Comparison of ENCODE assay signal across 31 cellular contexts in the genomic region with DNA sequence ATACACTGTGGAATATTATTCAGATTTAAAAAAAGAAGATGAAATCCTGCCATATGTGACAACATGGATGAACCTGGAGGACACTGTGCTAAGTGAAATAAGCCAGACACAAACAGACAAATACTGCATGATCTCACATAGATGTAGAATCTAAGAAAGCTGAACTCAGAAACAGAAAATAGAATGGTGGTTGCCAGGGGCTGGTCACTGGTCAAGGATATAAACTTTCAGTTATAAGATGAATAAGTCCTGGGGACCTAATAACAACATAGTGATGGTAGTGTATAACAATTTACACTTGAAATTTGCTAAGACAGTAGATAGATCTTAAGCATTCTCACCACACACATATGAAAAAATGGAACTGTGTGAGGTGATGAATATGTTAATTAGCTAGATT.
"Had no signal": no experiment of that assay in that cellular context is flagged by ENCODE, and none has a peak within 500 bp of the region (broad histone marks: within the 10 kb centered on the region; RNA-seq: fewer than 3 reads in every experiment).

No MANE protein-coding gene starts in this region.

- H3K4me3 Mint-ChIP-seq: activated B cell treated with CpG ODN at 0.5 μM for 24 hours; activated CD4-positive, alpha-beta T cell treated with anti-CD3 and anti-CD28 coated beads, Interleukin-2, amount 10 ng/mL, durations not matched to agents 24 days and 14 days; activated CD8-positive, alpha-beta memory T cell treated with anti-CD3 and anti-CD28 coated beads, Interleukin-2, amount 10 ng/mL, durations not matched to agents 7 days and 5 days; activated naive CD8-positive, alpha-beta T cell treated with anti-CD3 and anti-CD28 coated beads, Interleukin-2, amount 50 U/mL, for 24 hours; activated T-cell treated with anti-CD3 and anti-CD28 coated beads, Interleukin-2, amount 50 U/mL, for 24 hours; T-cell had no signal

- DNase-seq: activated B cell treated with CpG ODN at 0.5 μM for 24 hours; activated CD4-positive, alpha-beta T cell treated with anti-CD3 and anti-CD28 coated beads for 1 hour; activated CD4-positive, alpha-beta T cell treated with anti-CD3 and anti-CD28 coated beads, Interleukin-2, amount 10 ng/mL, durations not matched to agents 24 days and 14 days; activated CD4-positive, alpha-beta T cell treated with anti-CD3 and anti-CD28 coated beads, Interleukin-2, amount 50 U/mL, for 48 hours; activated CD8-positive, alpha-beta memory T cell treated with anti-CD3 and anti-CD28 coated beads, Interleukin-2, amount 10 ng/mL, durations not matched to agents 7 days and 5 days; activated effector memory CD4-positive, alpha-beta T cell treated with anti-CD3 and anti-CD28 coated beads, Interleukin-2, amount 50 U/mL, for 16 hours; activated naive CD4-positive, alpha-beta T cell treated with Interleukin-2 at 50 U/mL for 16 hours; activated naive CD8-positive, alpha-beta T cell treated with anti-CD3 and anti-CD28 coated beads, Interleukin-2, amount 50 U/mL, for 24 hours; activated T-cell treated with anti-CD3 and anti-CD28 coated beads, Interleukin-2, amount 50 U/mL, for 24 hours; amniotic stem cell; body of pancreas; central memory CD4-positive, alpha-beta T cell; MG63; NCI-H1092 treated with DMSO at 0.1 percent for 48 hours; NCI-H1417 treated with DMSO at 0.1 percent for 48 hours; NCI-H1694; NCI-H2029 treated with DMSO at 0.1 percent for 48 hours; NCI-H345; NCI-H510A; NCI-H526 treated with DMSO at 0.1 percent for 48 hours; NCI-H82; NK-92 treated with Interleukin-12 subunit alpha and Interleukin-12 subunit beta, amount 100 ng/mL, for 24 hours; RPMI8226; T-cell; T-helper 2 cell; T1000 had no signal

- FAIRE-seq: bronchial epithelial cell, TTC549 had no signal

- H3K36me3 Mint-ChIP-seq: T-cell had no signal

- H3K4me1 Mint-ChIP-seq: activated CD4-positive, alpha-beta T cell treated with anti-CD3 and anti-CD28 coated beads, Interleukin-2, amount 10 ng/mL, durations not matched to agents 24 days and 14 days; activated CD8-positive, alpha-beta memory T cell treated with anti-CD3 and anti-CD28 coated beads, Interleukin-2, amount 10 ng/mL, durations not matched to agents 7 days and 5 days; activated naive CD8-positive, alpha-beta T cell treated with anti-CD3 and anti-CD28 coated beads, Interleukin-2, amount 50 U/mL, for 24 hours; T-cell had no signal

- H3K27ac Mint-ChIP-seq: activated CD4-positive, alpha-beta T cell treated with anti-CD3 and anti-CD28 coated beads, Interleukin-2, amount 10 ng/mL, durations not matched to agents 24 days and 14 days; activated CD8-positive, alpha-beta memory T cell treated with anti-CD3 and anti-CD28 coated beads, Interleukin-2, amount 10 ng/mL, durations not matched to agents 7 days and 5 days; activated naive CD4-positive, alpha-beta T cell treated with anti-CD3 and anti-CD28 coated beads, Interleukin-2, amount 50 U/mL, for 72 hours; activated naive CD8-positive, alpha-beta T cell treated with anti-CD3 and anti-CD28 coated beads, Interleukin-2, amount 50 U/mL, for 24 hours; activated T-cell treated with anti-CD3 and anti-CD28 coated beads, Interleukin-2, amount 50 U/mL, for 24 hours; T-cell had no signal

- H3K27me3 Mint-ChIP-seq: activated B cell treated with CpG ODN at 0.5 μM for 24 hours had no signal

- ATAC-seq: activated CD8-positive, alpha-beta memory T cell treated with anti-CD3 and anti-CD28 coated beads, Interleukin-2, amount 10 ng/mL, durations not matched to agents 7 days and 5 days; activated naive CD4-positive, alpha-beta T cell treated with anti-CD3 and anti-CD28 coated beads, Interleukin-2, amount 50 U/mL, for 72 hours; activated naive CD8-positive, alpha-beta T cell treated with anti-CD3 and anti-CD28 coated beads, Interleukin-2, amount 50 U/mL, for 24 hours; body of pancreas; Panc1; Right ventricle myocardium inferior; T-cell had no signal
